In genomic region chr1:36965301-36966159, GRCh38 we compare ENCODE assay signal across 1 cellular context.
TF ChIP-seq lines count a peak whose summit lies in the region.

No MANE protein-coding gene starts in this region.

TF ChIP-seq in HEK293, 187 proteins besides CTCF, POLR2A, EP300 and RAD21 (continued from another document):
- TF ChIP-seq ZNF26 (tag by site-specific recombination; IDR thresholded peaks at IDR 0.05) (no peak), ZFP41 (tag by site-specific recombination; IDR thresholded peaks at IDR 0.05; ENCODE audit: borderline replicate concordance) (no peak), ZNF529 (tag by site-specific recombination; IDR thresholded peaks at IDR 0.05; ENCODE audit: insufficient replicate concordance) (no peak), KLF16 (tag by site-specific recombination; IDR thresholded peaks at IDR 0.05) (peak; percentile 52; the same call in 1 of the 2 replicates), ZNF521 (tag by site-specific recombination; IDR thresholded peaks at IDR 0.05) (no peak), ZFP3 (tag by site-specific recombination; IDR thresholded peaks at IDR 0.05; ENCODE audit: low read depth) (no peak), GLIS1 (tag by site-specific recombination; IDR thresholded peaks at IDR 0.05) (peak; percentile 93), ZNF398 (tag by site-specific recombination; IDR thresholded peaks at IDR 0.05) (peak; percentile 76), ZNF623 (tag by site-specific recombination; IDR thresholded peaks at IDR 0.05) (no peak), ZIC2 (tag by site-specific recombination; IDR thresholded peaks at IDR 0.05) (0 out of 2 replicates have a peak, but pooled peaks have one; percentile 43), AEBP2 (tag by site-specific recombination; IDR thresholded peaks at IDR 0.05; ENCODE audit: borderline replicate concordance) (no peak), ZSCAN16 (tag by site-specific recombination; IDR thresholded peaks at IDR 0.05) (no peak), ZEB2 (tag by site-specific recombination; IDR thresholded peaks at IDR 0.05) (peak; percentile 76), TRIM28 (IDR thresholded peaks at IDR 0.05; ENCODE audit: borderline replicate concordance, low read length) (no peak), BCL11B (tag by site-specific recombination; IDR thresholded peaks at IDR 0.05; ENCODE audit: low read depth) (no peak), ZNF777 (tag by site-specific recombination; IDR thresholded peaks at IDR 0.05; ENCODE audit: borderline replicate concordance) (no peak), ZSCAN23 (tag by site-specific recombination; IDR thresholded peaks at IDR 0.05) (no peak), ZNF335 (tag by site-specific recombination; conservative IDR thresholded peaks at IDR 0.05) (no peak), ZNF629 (tag by site-specific recombination; IDR thresholded peaks at IDR 0.05) (no peak), ZFHX2 (tag by site-specific recombination; conservative IDR thresholded peaks at IDR 0.05) (no peak), ZNF311 (tag by site-specific recombination; IDR thresholded peaks at IDR 0.05; ENCODE audit: borderline replicate concordance) (no peak), REPIN1 (tag by site-specific recombination; IDR thresholded peaks at IDR 0.05; ENCODE audit: low read depth) (no peak), ZNF510 (tag by site-specific recombination; IDR thresholded peaks at IDR 0.05; ENCODE audit: insufficient replicate concordance) (no peak), ZBTB1 (tag by site-specific recombination; IDR thresholded peaks at IDR 0.05) (no peak), ZNF292 (tag by site-specific recombination; IDR thresholded peaks at IDR 0.05; ENCODE audit: borderline replicate concordance, low read depth) (no peak), ZBTB20 (tag by site-specific recombination; IDR thresholded peaks at IDR 0.05) (no peak), ZBTB8A (tag by site-specific recombination; IDR thresholded peaks at IDR 0.05) (peak; percentile 36; the same call in 1 of the 2 replicates), ZNF76 (tag by site-specific recombination; IDR thresholded peaks at IDR 0.05; ENCODE audit: borderline replicate concordance, low read depth) (no peak), ZNF280C (tag by site-specific recombination; IDR thresholded peaks at IDR 0.05) (no peak), ZNF239 (tag by site-specific recombination; IDR thresholded peaks at IDR 0.05) (no peak), ZNF18 (tag by site-specific recombination; IDR thresholded peaks at IDR 0.05) (no peak), ZNF214 (tag by site-specific recombination; IDR thresholded peaks at IDR 0.05; ENCODE audit: borderline replicate concordance) (no peak), ZNF530 (tag by site-specific recombination; IDR thresholded peaks at IDR 0.05; ENCODE audit: low read depth) (no peak), ZNF174 (tag by site-specific recombination; IDR thresholded peaks at IDR 0.05) (no peak), FEZF1 (tag by site-specific recombination; IDR thresholded peaks at IDR 0.05) (peak; percentile 82), ZNF514 (tag by site-specific recombination; IDR thresholded peaks at IDR 0.05) (no peak), ZFP69B (tag by site-specific recombination; IDR thresholded peaks at IDR 0.05) (no peak), KLF7 (tag by site-specific recombination; IDR thresholded peaks at IDR 0.05; ENCODE audit: borderline replicate concordance) (no peak), ZNF501 (tag by site-specific recombination; IDR thresholded peaks at IDR 0.05) (no peak), ZNF677 (tag by site-specific recombination; IDR thresholded peaks at IDR 0.05) (no peak), IKZF3 (tag by site-specific recombination; IDR thresholded peaks at IDR 0.05) (no peak), ZNF768 (tag by site-specific recombination; IDR thresholded peaks at IDR 0.05) (no peak), ZNF157 (tag by site-specific recombination; IDR thresholded peaks at IDR 0.05) (no peak), ZBTB48 (tag by site-specific recombination; IDR thresholded peaks at IDR 0.05) (no peak)
